ENCODE assay signal across 8 cellular contexts in the genomic region with DNA sequence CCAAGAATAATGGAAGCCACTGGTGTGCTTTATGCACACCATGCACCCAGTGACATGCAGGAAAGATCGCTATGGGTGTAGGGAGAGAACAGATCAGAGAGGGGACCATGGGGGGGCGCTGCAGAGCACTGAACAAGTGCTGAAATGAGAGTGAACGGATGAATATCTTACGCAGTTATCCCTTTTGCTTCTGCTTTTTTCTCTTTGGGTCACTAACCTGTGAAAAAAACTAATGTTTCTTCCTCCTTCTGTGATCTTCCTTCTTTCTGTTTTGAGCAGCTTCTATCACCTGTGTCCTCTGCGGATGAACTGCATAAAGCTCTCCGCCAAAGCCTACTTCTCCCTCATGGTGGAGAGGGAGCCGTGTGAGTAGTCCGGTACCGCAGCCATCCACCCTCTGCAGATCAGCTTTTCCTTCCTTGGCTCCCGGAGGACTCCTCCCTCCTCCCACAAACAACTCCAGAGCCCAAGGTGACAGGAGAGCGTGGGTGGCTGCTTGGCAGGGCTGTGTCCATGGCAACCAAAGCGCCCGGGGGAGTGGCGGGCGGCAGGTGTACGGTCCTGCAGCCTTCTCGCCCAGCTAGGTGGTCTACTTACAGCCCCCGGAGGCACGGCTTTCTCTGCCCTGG.
A peak's percentile ranks its signal among the peaks of the same experiment; 100 is the strongest.
DNase-seq lines count a peak whose midpoint lies in the region; ATAC-seq and TF ChIP-seq lines count a peak whose summit lies in the region.

No MANE protein-coding gene starts in this region.

- no peaks in the 10 kb centered on the region for H3K4me1 ChIP-seq in mucosa of descending colon (ENCODE audit: low read depth)

- peak overlapping the region; percentile 75 for H3K4me3 Mint-ChIP-seq in activated B cell treated with CpG ODN at 0.5 μM for 24 hours
- no peak overlapping the region for H3K4me3 Mint-ChIP-seq in activated CD8-positive, alpha-beta memory T cell treated with anti-CD3 and anti-CD28 coated beads, Interleukin-2, amount 10 ng/mL, durations not matched to agents 7 days and 5 days

- CTCF ChIA-PET in activated B cell treated with CpG ODN at 0.5 μM for 24 hours (lab: Charles Lee): interaction anchor here (0.7 to 14.5 kb wide), 9 partner anchors 13 to 361 kb away, joined by 3 to 346 read pairs (median 4); partner anchors contain the start of gene TBCCD1
- CTCF ChIA-PET in activated CD8-positive, alpha-beta memory T cell treated with anti-CD3 and anti-CD28 coated beads, Interleukin-2, amount 10 ng/mL, durations not matched to agents 7 days and 5 days (lab: Charles Lee): no interaction called here

- intact Hi-C loops in activated B cell treated with CpG ODN at 0.5 μM for 24 hours (cut with micrococcal nuclease): loop anchor here (1.0 to 10.0 kb wide), 12 partner anchors 71 to 569 kb away; partner anchors contain the start of genes DNAJB11, EIF4A2, ETV5 and TRA2B
- intact Hi-C loops in mucosa of descending colon (cut with DNase I, micrococcal nuclease): loop anchor here in 1 of 2 donors (5.0 kb wide), 1 partner anchor 286 kb away; the partner anchor contains the start of gene CRYGS

- H3K27me3 Mint-ChIP-seq in activated B cell treated with CpG ODN at 0.5 μM for 24 hours: no peaks in the 10 kb centered on the region
- H3K27me3 Mint-ChIP-seq in activated CD8-positive, alpha-beta memory T cell treated with anti-CD3 and anti-CD28 coated beads, Interleukin-2, amount 10 ng/mL, durations not matched to agents 7 days and 5 days: peaks cover 24% of the 10 kb centered on the region

- peaks cover 66% of the 10 kb centered on the region for H3K4me1 Mint-ChIP-seq in activated B cell treated with CpG ODN at 0.5 μM for 24 hours
- H3K4me1 Mint-ChIP-seq in activated CD8-positive, alpha-beta memory T cell treated with anti-CD3 and anti-CD28 coated beads, Interleukin-2, amount 10 ng/mL, durations not matched to agents 7 days and 5 days: peaks cover 19% of the 10 kb centered on the region

- H3K36me3 ChIP-seq in mucosa of descending colon (ENCODE audit: low read depth): no peaks in the 10 kb centered on the region

- H3K36me3 Mint-ChIP-seq in activated B cell treated with CpG ODN at 0.5 μM for 24 hours (ENCODE audit: low read depth): peaks cover 1% of the 10 kb centered on the region
- no peaks in the 10 kb centered on the region for H3K36me3 Mint-ChIP-seq in activated CD8-positive, alpha-beta memory T cell treated with anti-CD3 and anti-CD28 coated beads, Interleukin-2, amount 10 ng/mL, durations not matched to agents 7 days and 5 days

- DNase-seq in GM10266 (ENCODE audit: extremely low spot score) (peak; percentile 74), activated B cell treated with CpG ODN at 0.5 μM for 24 hours (peak; percentile 64), mucosa of descending colon (peak in 2 of 3 donors; percentile 42 to 58), NCI-H2171 (lab: John Stamatoyannopoulos, UW) (no peak)
- DNase-seq in effector CD8-positive, alpha-beta T cell (lab: John Stamatoyannopoulos, UW): no peak
- DNase-seq in activated CD8-positive, alpha-beta memory T cell treated with anti-CD3 and anti-CD28 coated beads, Interleukin-2, amount 10 ng/mL, durations not matched to agents 7 days and 5 days: no peak
- no peak for DNase-seq in activated CD4-positive, CD25-positive, alpha-beta regulatory T cell treated with anti-CD3 and anti-CD28 coated beads, Interleukin-2, amount 50 U/mL, for 72 hours

- H3K9me3 Mint-ChIP-seq in activated B cell treated with CpG ODN at 0.5 μM for 24 hours: no peaks in the 10 kb centered on the region
- no peaks in the 10 kb centered on the region for H3K9me3 Mint-ChIP-seq in activated CD8-positive, alpha-beta memory T cell treated with anti-CD3 and anti-CD28 coated beads, Interleukin-2, amount 10 ng/mL, durations not matched to agents 7 days and 5 days (ENCODE audit: low read depth)

- H3K4me3 ChIP-seq in mucosa of descending colon: no peak overlapping the region

- POLR2A ChIA-PET in activated B cell treated with CpG ODN at 0.5 μM for 24 hours (lab: Charles Lee): interaction anchor here (0.7 to 3.8 kb wide), 8 partner anchors 147 to 319 kb away, joined by 3 to 24 read pairs (median 10); partner anchors contain the start of genes DNAJB11, ETV5, TBCCD1 and TRA2B

- no peaks in the 10 kb centered on the region for H3K9me3 ChIP-seq in mucosa of descending colon

- H3K27ac Mint-ChIP-seq in activated B cell treated with CpG ODN at 0.5 μM for 24 hours: peak overlapping the region; percentile 83
- no peak overlapping the region for H3K27ac Mint-ChIP-seq in activated CD8-positive, alpha-beta memory T cell treated with anti-CD3 and anti-CD28 coated beads, Interleukin-2, amount 10 ng/mL, durations not matched to agents 7 days and 5 days

- TF ChIP-seq CTCF in GM10266 (IDR thresholded peaks at IDR 0.05; ENCODE audit: control insufficient read depth, insufficient read depth, low read depth, missing control alignments) (peak; percentile 83), activated B cell treated with CpG ODN at 0.5 μM for 24 hours (IDR thresholded peaks at IDR 0.05) (no peak), mucosa of descending colon (IDR thresholded peaks at IDR 0.05) (no peak)

- peak; percentile 33 for ATAC-seq in HG03432 (IDR thresholded peaks at IDR 0.05; ENCODE audit: unreplicated experiment)
- ATAC-seq in activated B cell treated with CpG ODN at 0.5 μM for 24 hours (ENCODE audit: low read depth): peak; percentile 65
- ATAC-seq in mucosa of descending colon: peak; percentile 41
- no peak for ATAC-seq in activated CD8-positive, alpha-beta memory T cell treated with anti-CD3 and anti-CD28 coated beads, Interleukin-2, amount 10 ng/mL, durations not matched to agents 7 days and 5 days

Comparison
In these comparisons a context has a peak if more than half of its experiments do, and no peak if none do; other contexts are left out.
1. DNase-seq: peak in GM10266 (single experiment), activated B cell treated with CpG ODN at 0.5 μM for 24 hours (single experiment) and mucosa of descending colon (2 of 3); none in NCI-H2171 (single experiment), effector CD8-positive, alpha-beta T cell (single experiment), activated CD8-positive, alpha-beta memory T cell treated with anti-CD3 and anti-CD28 coated beads, Interleukin-2, amount 10 ng/mL, durations not matched to agents 7 days and 5 days (single experiment) and activated CD4-positive, CD25-positive, alpha-beta regulatory T cell treated with anti-CD3 and anti-CD28 coated beads, Interleukin-2, amount 50 U/mL, for 72 hours (single experiment).